9 cellular contexts compared by ENCODE assay signal in genomic region chr5:163407034-163407652, GRCh38. TPM values are rescaled to one million over a fixed set of nuclear protein-coding genes. Genes with fewer than 3 reads are reported as not detected.
DNase-seq lines count a peak whose midpoint lies in the region; ATAC-seq and TF ChIP-seq lines count a peak whose summit lies in the region.
"Had no signal": no experiment of that assay in that cellular context is flagged by ENCODE, and none has a peak within 500 bp of the region (broad histone marks: within the 10 kb centered on the region; RNA-seq: fewer than 3 reads in every experiment).

No MANE protein-coding gene starts in this region.

- intact Hi-C loops in CD4-positive, alpha-beta T cell (cut with DNase I, micrococcal nuclease) = no loop called here

- POLR2A ChIA-PET in CD4-positive, alpha-beta T cell (lab: Charles Lee) = no interaction called here

- CTCF ChIA-PET in CD4-positive, alpha-beta T cell (lab: Charles Lee) = interaction anchor here (1.8 to 1.9 kb wide), 2 partner anchors 53 to 96 kb away, joined by 9 to 11 read pairs; partner anchors contain the start of genes HMMR and NUDCD2

- ATAC-seq in GM19328 (IDR thresholded peaks at IDR 0.05; ENCODE audit: unreplicated experiment) (peak; percentile 67), HG03066 (IDR thresholded peaks at IDR 0.05; ENCODE audit: low read depth, unreplicated experiment) (peak; percentile 76)
- no peak for ATAC-seq in CD4-positive, alpha-beta T cell (ENCODE audit: poor library complexity)

- DNase-seq in AG10803 (ENCODE audit: low read depth) = peak; percentile 60
- peak; percentile 11 for DNase-seq in UCSD-AML1 (lab: John Stamatoyannopoulos, UW; ENCODE audit: unreplicated experiment)
- DNase-seq in LoVo (ENCODE audit: low spot score) = no peak
- no peak for DNase-seq in NCI-H526 (lab: John Stamatoyannopoulos, UW)
- DNase-seq in CD4-positive, alpha-beta T cell = no peak
- DNase-seq in HPDE6-E6E7 (ENCODE audit: extremely low spot score) = no peak
- DNase-seq: amniotic stem cell had no signal

- H3K27me3 ChIP-seq in CD4-positive, alpha-beta T cell (ENCODE audit: control insufficient read depth, insufficient read depth, low read length) = no peaks in the 10 kb centered on the region

- no peaks in the 10 kb centered on the region for H3K9me3 ChIP-seq in CD4-positive, alpha-beta T cell (ENCODE audit: control insufficient read depth, low read length)

- no peaks in the 10 kb centered on the region for H3K9me3 Mint-ChIP-seq in CD4-positive, alpha-beta T cell

- H3K4me3 ChIP-seq in AG10803 (ENCODE audit: low read length) = no peak overlapping the region

- H3K27me3 Mint-ChIP-seq in CD4-positive, alpha-beta T cell = peaks cover 19% of the 10 kb centered on the region

- H3K27ac Mint-ChIP-seq in CD4-positive, alpha-beta T cell = no peak overlapping the region

- H3K4me3 Mint-ChIP-seq in CD4-positive, alpha-beta T cell = no peak overlapping the region

- H3K36me3 Mint-ChIP-seq in CD4-positive, alpha-beta T cell (ENCODE audit: low read depth) = no peaks in the 10 kb centered on the region

- TF ChIP-seq CTCF in AG10803 (conservative IDR thresholded peaks at IDR 0.05; ENCODE audit: low read length) = 0 out of 2 replicates have a peak, but pooled peaks have one; percentile 0
- TF ChIP-seq CTCF in CD4-positive, alpha-beta T cell (IDR thresholded peaks at IDR 0.05) = no peak

- H3K4me1 Mint-ChIP-seq in CD4-positive, alpha-beta T cell (ENCODE audit: low read depth) = no peaks in the 10 kb centered on the region

- no peak overlapping the region for H3K27ac ChIP-seq in CD4-positive, alpha-beta T cell (ENCODE audit: low read depth, low read length)

RNA-seq across cellular contexts. Expression of gene CCNG1, which starts 30.3 kb away (rescaled TPM):
- 100 to 1,000 TPM; 114 to 116 TPM for total RNA-seq in CD4-positive, alpha-beta T cell

RNA-seq across cellular contexts. Expression of gene NUDCD2, which starts 52.8 kb away (rescaled TPM):
- 10 to 100 TPM; 18.0 to 18.9 TPM for total RNA-seq in CD4-positive, alpha-beta T cell

RNA-seq across cellular contexts. Expression of gene HMMR, which starts 53.3 kb away (rescaled TPM):
- under 1 TPM; 0.42 to 0.74 TPM for total RNA-seq in CD4-positive, alpha-beta T cell

Comparison
In these comparisons a context has a peak if more than half of its experiments do, and no peak if none do; other contexts are left out.
1. DNase-seq: peak in AG10803 (single experiment) and UCSD-AML1 (single experiment); none in LoVo (single experiment), NCI-H526 (0 of 2), CD4-positive, alpha-beta T cell (0 of 10) and HPDE6-E6E7 (single experiment).